In genomic region chr5:139901251-139901575, GRCh38 we compare ENCODE assay signal across 20 cellular contexts.
A peak's percentile ranks its signal among the peaks of the same experiment; 100 is the strongest.
DNase-seq lines count a peak whose midpoint lies in the region; ATAC-seq lines count a peak whose summit lies in the region.
"Had no signal": no experiment of that assay in that cellular context is flagged by ENCODE, and none has a peak within 500 bp of the region (broad histone marks: within the 10 kb centered on the region; RNA-seq: fewer than 3 reads in every experiment).

No MANE protein-coding gene starts in this region.

- peak overlapping the region; percentile 9 for H3K4me3 ChIP-seq in iPS-15b (ENCODE audit: low read depth, low read length)
- H3K4me3 ChIP-seq: A549, BLaER1 had no signal

- no peak overlapping the region for H3K4me3 Mint-ChIP-seq in activated T-cell treated with anti-CD3 and anti-CD28 coated beads, Interleukin-2, amount 50 U/mL, for 24 hours
- H3K4me3 Mint-ChIP-seq: HFFc6 had no signal

- H3K4me1 ChIP-seq in iPS-15b (ENCODE audit: control insufficient read depth, insufficient read depth, low read length): peaks cover 8% of the 10 kb centered on the region

- peaks cover 71% of the 10 kb centered on the region for H3K27me3 ChIP-seq in iPS-15b (ENCODE audit: control insufficient read depth, insufficient read depth, low read length)

- peaks cover 5% of the 10 kb centered on the region for H3K4me1 Mint-ChIP-seq in activated T-cell treated with anti-CD3 and anti-CD28 coated beads, Interleukin-2, amount 50 U/mL, for 24 hours (ENCODE audit: low read depth)

- no peaks in the 10 kb centered on the region for H3K9me3 ChIP-seq in iPS-15b (ENCODE audit: control insufficient read depth, insufficient read depth, low read length)
- H3K9me3 ChIP-seq: A549, BLaER1 had no signal

- H3K36me3 Mint-ChIP-seq in activated T-cell treated with anti-CD3 and anti-CD28 coated beads, Interleukin-2, amount 50 U/mL, for 24 hours (ENCODE audit: low read depth): no peaks in the 10 kb centered on the region
- H3K36me3 Mint-ChIP-seq: CD14-positive monocyte; CD4-positive, alpha-beta memory T cell had no signal

- H3K27ac Mint-ChIP-seq in activated T-cell treated with anti-CD3 and anti-CD28 coated beads, Interleukin-2, amount 50 U/mL, for 24 hours: no peak overlapping the region
- H3K27ac Mint-ChIP-seq: CD14-positive monocyte; CD4-positive, alpha-beta memory T cell; HFFc6 had no signal

- peaks cover 42% of the 10 kb centered on the region for H3K27me3 Mint-ChIP-seq in activated T-cell treated with anti-CD3 and anti-CD28 coated beads, Interleukin-2, amount 50 U/mL, for 24 hours

- peak; percentile 11 for DNase-seq in activated T-cell treated with anti-CD3 and anti-CD28 coated beads, Interleukin-2, amount 50 U/mL, for 24 hours
- no peak for DNase-seq in activated T-cell treated with anti-CD3 and anti-CD28 coated beads, Interleukin-2, amount 50 U/mL, for 1 hour
- DNase-seq in sciatic nerve (ENCODE audit: low spot score) (peak; percentile 28), NOMO-1 treated with dmso at 0.1 percent for 144 hours (lab: John Stamatoyannopoulos, UW; ENCODE audit: unreplicated experiment) (no peak)
- DNase-seq in stimulated activated CD4-positive, alpha-beta T cell treated with anti-CD3 and anti-CD28 coated beads, Interleukin-4, amount 100 ng/mL, for 1 hour: no peak
- DNase-seq: AML-193; CD4-positive, alpha-beta memory T cell; DMS153; DMS79; GDM1; GOT3; H7; HFFc6; IMR-90 had no signal

- H3K36me3 ChIP-seq in iPS-15b (ENCODE audit: control insufficient read depth, insufficient read depth, low read length): no peaks in the 10 kb centered on the region
- H3K36me3 ChIP-seq: BLaER1 had no signal

- intact Hi-C loops in sciatic nerve (cut with DNase I): no loop called here

- no peak overlapping the region for H3K9ac ChIP-seq in iPS-15b (ENCODE audit: low read depth, low read length)
- H3K9ac ChIP-seq: BLaER1 had no signal

- no peaks in the 10 kb centered on the region for H3K9me3 Mint-ChIP-seq in activated T-cell treated with anti-CD3 and anti-CD28 coated beads, Interleukin-2, amount 50 U/mL, for 24 hours
- H3K9me3 Mint-ChIP-seq: CD4-positive, alpha-beta memory T cell; HFFc6 had no signal

- ATAC-seq in sciatic nerve (no peak), GM18861 (IDR thresholded peaks at IDR 0.05; ENCODE audit: unreplicated experiment) (no peak)
- ATAC-seq: HCT116 had no signal

Comparison
In these comparisons a context has a peak if more than half of its experiments do, and no peak if none do; other contexts are left out.
1. DNase-seq: peak in activated T-cell treated with anti-CD3 and anti-CD28 coated beads, Interleukin-2, amount 50 U/mL, for 24 hours (single experiment) and sciatic nerve (single experiment); none in activated T-cell treated with anti-CD3 and anti-CD28 coated beads, Interleukin-2, amount 50 U/mL, for 1 hour (single experiment), NOMO-1 treated with dmso at 0.1 percent for 144 hours (single experiment) and stimulated activated CD4-positive, alpha-beta T cell treated with anti-CD3 and anti-CD28 coated beads, Interleukin-4, amount 100 ng/mL, for 1 hour (single experiment).